Comparison of ENCODE assay signal across 21 cellular contexts in genomic region chr4:161438096-161438495, GRCh38.
DNase-seq lines count a peak whose midpoint lies in the region; ATAC-seq and TF ChIP-seq lines count a peak whose summit lies in the region.
"Had no signal": no experiment of that assay in that cellular context is flagged by ENCODE, and none has a peak within 500 bp of the region (broad histone marks: within the 10 kb centered on the region; RNA-seq: fewer than 3 reads in every experiment).

No MANE protein-coding gene starts in this region.

- DNase-seq in G401 (ENCODE audit: low spot score) (peak; percentile 64), cerebellar cortex (ENCODE audit: low spot score) (peak; percentile 55), neural progenitor cell (ENCODE audit: low spot score) (no peak), left lobe of liver (ENCODE audit: low spot score) (no peak), putamen (ENCODE audit: low spot score) (no peak)
- DNase-seq: 8988T; ACHN; BE2C; CD4-positive, alpha-beta memory T cell; CD4-positive, CD25-positive, alpha-beta regulatory T cell; CD8-positive, alpha-beta memory T cell; COR-L47; DMS 273 treated with DMSO at 0.1 percent for 48 hours; DMS153; DMS53; DMS79; DND-41; EL; GF-D8 had no signal

- no peak overlapping the region for H3K4me2 ChIP-seq in neural progenitor cell
- H3K4me2 ChIP-seq: BLaER1 had no signal

- no peak overlapping the region for H3K27ac Mint-ChIP-seq in neural progenitor cell
- H3K27ac Mint-ChIP-seq: CD14-positive monocyte; CD4-positive, alpha-beta memory T cell; CD4-positive, CD25-positive, alpha-beta regulatory T cell; CD8-positive, alpha-beta memory T cell had no signal

- H3K27ac ChIP-seq in neural progenitor cell = no peak overlapping the region
- H3K27ac ChIP-seq: BLaER1 had no signal

- no peaks in the 10 kb centered on the region for H3F3A ChIP-seq in neural progenitor cell (ENCODE audit: low read depth)

- no peaks in the 10 kb centered on the region for H4K20me1 ChIP-seq in neural progenitor cell (ENCODE audit: low read depth)
- H4K20me1 ChIP-seq: BLaER1 had no signal

- H3K9me3 Mint-ChIP-seq in neural progenitor cell = peaks cover 5% of the 10 kb centered on the region

- H3K4me1 ChIP-seq in neural progenitor cell = no peaks in the 10 kb centered on the region
- H3K4me1 ChIP-seq: BE2C, BLaER1 had no signal

- no peaks in the 10 kb centered on the region for H3K9me3 ChIP-seq in neural progenitor cell (ENCODE audit: low read depth)
- H3K9me3 ChIP-seq: BE2C, BLaER1 had no signal

- in situ Hi-C loops in G401 (cut with HindIII; ENCODE audit: low sequenced_read_pairs) = no loop called here

- ATAC-seq in left lobe of liver = no peak

- no peaks in the 10 kb centered on the region for H3K79me2 ChIP-seq in neural progenitor cell (ENCODE audit: low read depth)

- H3K4me3 Mint-ChIP-seq in neural progenitor cell = no peak overlapping the region
- H3K4me3 Mint-ChIP-seq: CD14-positive monocyte; CD4-positive, alpha-beta memory T cell; CD4-positive, CD25-positive, alpha-beta regulatory T cell; CD8-positive, alpha-beta memory T cell had no signal

- peak overlapping the region; percentile 31 for H2AFZ ChIP-seq in neural progenitor cell (replicated peaks)

- no peaks in the 10 kb centered on the region for H3K4me1 Mint-ChIP-seq in neural progenitor cell
- H3K4me1 Mint-ChIP-seq: CD14-positive monocyte; CD4-positive, alpha-beta memory T cell; CD4-positive, CD25-positive, alpha-beta regulatory T cell; CD8-positive, alpha-beta memory T cell had no signal

- H3K36me3 ChIP-seq in neural progenitor cell = no peaks in the 10 kb centered on the region
- H3K36me3 ChIP-seq: BE2C, BLaER1 had no signal

- H3K4me3 ChIP-seq in neural progenitor cell = no peak overlapping the region
- H3K4me3 ChIP-seq: BLaER1 had no signal

- no peaks in the 10 kb centered on the region for H3K36me3 Mint-ChIP-seq in neural progenitor cell
- H3K36me3 Mint-ChIP-seq: CD14-positive monocyte; CD4-positive, alpha-beta memory T cell; CD4-positive, CD25-positive, alpha-beta regulatory T cell; CD8-positive, alpha-beta memory T cell had no signal

- no peak overlapping the region for H3K9ac ChIP-seq in neural progenitor cell
- H3K9ac ChIP-seq: BLaER1 had no signal

- no peaks in the 10 kb centered on the region for H3K27me3 ChIP-seq in neural progenitor cell
- H3K27me3 ChIP-seq: BE2C, BLaER1 had no signal

- TF ChIP-seq CTCF in neural progenitor cell (IDR thresholded peaks at IDR 0.05) = no peak

- H3K27me3 Mint-ChIP-seq in neural progenitor cell (ENCODE audit: insufficient read depth, low read depth) = no peaks in the 10 kb centered on the region
- H3K27me3 Mint-ChIP-seq: CD4-positive, alpha-beta memory T cell; CD4-positive, CD25-positive, alpha-beta regulatory T cell; CD8-positive, alpha-beta memory T cell had no signal

Comparison
In these comparisons a context has a peak if more than half of its experiments do, and no peak if none do; other contexts are left out.
1. DNase-seq: peak in G401 (single experiment) and cerebellar cortex (single experiment); none in neural progenitor cell (single experiment), left lobe of liver (single experiment) and putamen (single experiment).